2 cellular contexts compared by ENCODE assay signal in the genomic region with DNA sequence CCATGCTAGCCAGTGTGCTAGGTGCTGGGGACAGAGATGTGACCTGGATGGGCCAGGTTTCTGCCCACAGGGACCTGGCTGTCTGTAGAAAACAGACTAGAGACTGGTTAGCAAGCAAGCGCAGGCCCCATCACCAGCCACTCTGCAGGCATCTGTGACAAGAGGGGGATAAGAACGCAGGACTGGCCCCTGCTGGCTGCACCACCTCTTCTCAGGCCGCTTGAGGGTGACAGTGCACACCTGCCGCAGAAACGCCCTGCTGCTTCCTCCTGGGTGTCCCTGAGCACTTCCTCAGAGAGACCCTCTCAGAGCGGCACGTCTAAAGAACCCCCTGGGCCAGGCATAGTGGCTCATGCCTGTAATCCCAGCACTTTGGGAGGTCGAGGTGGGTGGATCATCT.
TF ChIP-seq lines count a peak whose summit lies in the region.

No MANE protein-coding gene starts in this region.

TF ChIP-seq in GM23338, 12 proteins besides CTCF, POLR2A, EP300 and RAD21 (continues in another document):
- no peak for TF ChIP-seq STAT1 (IDR thresholded peaks at IDR 0.05; ENCODE audit: unreplicated experiment)
- TF ChIP-seq CREB1 (CRISPR knock-in tag; IDR thresholded peaks at IDR 0.05; ENCODE audit: low read depth): no peak
- TF ChIP-seq, protein P1, sequence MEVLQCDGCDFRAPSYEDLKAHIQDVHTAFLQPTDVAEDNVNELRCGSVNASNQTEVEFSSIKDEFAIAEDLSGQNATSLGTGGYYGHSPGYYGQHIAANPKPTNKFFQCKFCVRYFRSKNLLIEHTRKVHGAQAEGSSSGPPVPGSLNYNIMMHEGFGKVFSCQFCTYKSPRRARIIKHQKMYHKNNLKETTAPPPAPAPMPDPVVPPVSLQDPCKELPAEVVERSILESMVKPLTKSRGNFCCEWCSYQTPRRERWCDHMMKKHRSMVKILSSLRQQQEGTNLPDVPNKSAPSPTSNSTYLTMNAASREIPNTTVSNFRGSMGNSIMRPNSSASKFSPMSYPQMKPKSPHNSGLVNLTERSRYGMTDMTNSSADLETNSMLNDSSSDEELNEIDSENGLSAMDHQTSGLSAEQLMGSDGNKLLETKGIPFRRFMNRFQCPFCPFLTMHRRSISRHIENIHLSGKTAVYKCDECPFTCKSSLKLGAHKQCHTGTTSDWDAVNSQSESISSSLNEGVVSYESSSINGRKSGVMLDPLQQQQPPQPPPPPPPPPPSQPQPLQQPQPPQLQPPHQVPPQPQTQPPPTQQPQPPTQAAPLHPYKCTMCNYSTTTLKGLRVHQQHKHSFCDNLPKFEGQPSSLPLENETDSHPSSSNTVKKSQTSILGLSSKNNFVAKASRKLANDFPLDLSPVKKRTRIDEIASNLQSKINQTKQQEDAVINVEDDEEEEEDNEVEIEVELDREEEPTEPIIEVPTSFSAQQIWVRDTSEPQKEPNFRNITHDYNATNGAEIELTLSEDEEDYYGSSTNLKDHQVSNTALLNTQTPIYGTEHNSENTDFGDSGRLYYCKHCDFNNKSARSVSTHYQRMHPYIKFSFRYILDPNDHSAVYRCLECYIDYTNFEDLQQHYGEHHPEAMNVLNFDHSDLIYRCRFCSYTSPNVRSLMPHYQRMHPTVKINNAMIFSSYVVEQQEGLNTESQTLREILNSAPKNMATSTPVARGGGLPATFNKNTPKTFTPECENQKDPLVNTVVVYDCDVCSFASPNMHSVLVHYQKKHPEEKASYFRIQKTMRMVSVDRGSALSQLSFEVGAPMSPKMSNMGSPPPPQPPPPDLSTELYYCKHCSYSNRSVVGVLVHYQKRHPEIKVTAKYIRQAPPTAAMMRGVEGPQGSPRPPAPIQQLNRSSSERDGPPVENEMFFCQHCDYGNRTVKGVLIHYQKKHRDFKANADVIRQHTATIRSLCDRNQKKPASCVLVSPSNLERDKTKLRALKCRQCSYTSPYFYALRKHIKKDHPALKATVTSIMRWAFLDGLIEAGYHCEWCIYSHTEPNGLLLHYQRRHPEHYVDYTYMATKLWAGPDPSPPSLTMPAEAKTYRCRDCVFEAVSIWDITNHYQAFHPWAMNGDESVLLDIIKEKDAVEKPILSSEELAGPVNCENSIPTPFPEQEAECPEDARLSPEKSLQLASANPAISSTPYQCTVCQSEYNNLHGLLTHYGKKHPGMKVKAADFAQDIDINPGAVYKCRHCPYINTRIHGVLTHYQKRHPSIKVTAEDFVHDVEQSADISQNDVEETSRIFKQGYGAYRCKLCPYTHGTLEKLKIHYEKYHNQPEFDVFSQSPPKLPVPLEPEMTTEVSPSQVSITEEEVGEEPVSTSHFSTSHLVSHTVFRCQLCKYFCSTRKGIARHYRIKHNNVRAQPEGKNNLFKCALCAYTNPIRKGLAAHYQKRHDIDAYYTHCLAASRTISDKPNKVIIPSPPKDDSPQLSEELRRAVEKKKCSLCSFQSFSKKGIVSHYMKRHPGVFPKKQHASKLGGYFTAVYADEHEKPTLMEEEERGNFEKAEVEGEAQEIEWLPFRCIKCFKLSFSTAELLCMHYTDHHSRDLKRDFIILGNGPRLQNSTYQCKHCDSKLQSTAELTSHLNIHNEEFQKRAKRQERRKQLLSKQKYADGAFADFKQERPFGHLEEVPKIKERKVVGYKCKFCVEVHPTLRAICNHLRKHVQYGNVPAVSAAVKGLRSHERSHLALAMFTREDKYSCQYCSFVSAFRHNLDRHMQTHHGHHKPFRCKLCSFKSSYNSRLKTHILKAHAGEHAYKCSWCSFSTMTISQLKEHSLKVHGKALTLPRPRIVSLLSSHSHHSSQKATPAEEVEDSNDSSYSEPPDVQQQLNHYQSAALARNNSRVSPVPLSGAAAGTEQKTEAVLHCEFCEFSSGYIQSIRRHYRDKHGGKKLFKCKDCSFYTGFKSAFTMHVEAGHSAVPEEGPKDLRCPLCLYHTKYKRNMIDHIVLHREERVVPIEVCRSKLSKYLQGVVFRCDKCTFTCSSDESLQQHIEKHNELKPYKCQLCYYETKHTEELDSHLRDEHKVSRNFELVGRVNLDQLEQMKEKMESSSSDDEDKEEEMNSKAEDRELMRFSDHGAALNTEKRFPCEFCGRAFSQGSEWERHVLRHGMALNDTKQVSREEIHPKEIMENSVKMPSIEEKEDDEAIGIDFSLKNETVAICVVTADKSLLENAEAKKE (CRISPR knock-in tag; IDR thresholded peaks at IDR 0.05): no peak
- no peak for TF ChIP-seq EZH2 (IDR thresholded peaks at IDR 0.05; ENCODE audit: low read depth, unreplicated experiment)
- no peak for TF ChIP-seq NANOG (IDR thresholded peaks at IDR 0.05; ENCODE audit: borderline replicate concordance)
- no peak for TF ChIP-seq ZNF114 (CRISPR knock-in tag; IDR thresholded peaks at IDR 0.05)
- TF ChIP-seq POLR2AphosphoS5 (IDR thresholded peaks at IDR 0.05; ENCODE audit: low read depth): no peak
- TF ChIP-seq EZH2phosphoT487 (IDR thresholded peaks at IDR 0.05; ENCODE audit: unreplicated experiment): no peak
- no peak for TF ChIP-seq ZNF331 (CRISPR knock-in tag; IDR thresholded peaks at IDR 0.05; ENCODE audit: low read depth)
- no peak for TF ChIP-seq JUNB (IDR thresholded peaks at IDR 0.05; ENCODE audit: unreplicated experiment)
- TF ChIP-seq, protein P2, sequence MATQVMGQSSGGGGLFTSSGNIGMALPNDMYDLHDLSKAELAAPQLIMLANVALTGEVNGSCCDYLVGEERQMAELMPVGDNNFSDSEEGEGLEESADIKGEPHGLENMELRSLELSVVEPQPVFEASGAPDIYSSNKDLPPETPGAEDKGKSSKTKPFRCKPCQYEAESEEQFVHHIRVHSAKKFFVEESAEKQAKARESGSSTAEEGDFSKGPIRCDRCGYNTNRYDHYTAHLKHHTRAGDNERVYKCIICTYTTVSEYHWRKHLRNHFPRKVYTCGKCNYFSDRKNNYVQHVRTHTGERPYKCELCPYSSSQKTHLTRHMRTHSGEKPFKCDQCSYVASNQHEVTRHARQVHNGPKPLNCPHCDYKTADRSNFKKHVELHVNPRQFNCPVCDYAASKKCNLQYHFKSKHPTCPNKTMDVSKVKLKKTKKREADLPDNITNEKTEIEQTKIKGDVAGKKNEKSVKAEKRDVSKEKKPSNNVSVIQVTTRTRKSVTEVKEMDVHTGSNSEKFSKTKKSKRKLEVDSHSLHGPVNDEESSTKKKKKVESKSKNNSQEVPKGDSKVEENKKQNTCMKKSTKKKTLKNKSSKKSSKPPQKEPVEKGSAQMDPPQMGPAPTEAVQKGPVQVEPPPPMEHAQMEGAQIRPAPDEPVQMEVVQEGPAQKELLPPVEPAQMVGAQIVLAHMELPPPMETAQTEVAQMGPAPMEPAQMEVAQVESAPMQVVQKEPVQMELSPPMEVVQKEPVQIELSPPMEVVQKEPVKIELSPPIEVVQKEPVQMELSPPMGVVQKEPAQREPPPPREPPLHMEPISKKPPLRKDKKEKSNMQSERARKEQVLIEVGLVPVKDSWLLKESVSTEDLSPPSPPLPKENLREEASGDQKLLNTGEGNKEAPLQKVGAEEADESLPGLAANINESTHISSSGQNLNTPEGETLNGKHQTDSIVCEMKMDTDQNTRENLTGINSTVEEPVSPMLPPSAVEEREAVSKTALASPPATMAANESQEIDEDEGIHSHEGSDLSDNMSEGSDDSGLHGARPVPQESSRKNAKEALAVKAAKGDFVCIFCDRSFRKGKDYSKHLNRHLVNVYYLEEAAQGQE (IDR thresholded peaks at IDR 0.05; ENCODE audit: unreplicated experiment): no peak

TF ChIP-seq in GM12878, 131 proteins besides CTCF, POLR2A, EP300 and RAD21:
- TF ChIP-seq, protein P3, sequence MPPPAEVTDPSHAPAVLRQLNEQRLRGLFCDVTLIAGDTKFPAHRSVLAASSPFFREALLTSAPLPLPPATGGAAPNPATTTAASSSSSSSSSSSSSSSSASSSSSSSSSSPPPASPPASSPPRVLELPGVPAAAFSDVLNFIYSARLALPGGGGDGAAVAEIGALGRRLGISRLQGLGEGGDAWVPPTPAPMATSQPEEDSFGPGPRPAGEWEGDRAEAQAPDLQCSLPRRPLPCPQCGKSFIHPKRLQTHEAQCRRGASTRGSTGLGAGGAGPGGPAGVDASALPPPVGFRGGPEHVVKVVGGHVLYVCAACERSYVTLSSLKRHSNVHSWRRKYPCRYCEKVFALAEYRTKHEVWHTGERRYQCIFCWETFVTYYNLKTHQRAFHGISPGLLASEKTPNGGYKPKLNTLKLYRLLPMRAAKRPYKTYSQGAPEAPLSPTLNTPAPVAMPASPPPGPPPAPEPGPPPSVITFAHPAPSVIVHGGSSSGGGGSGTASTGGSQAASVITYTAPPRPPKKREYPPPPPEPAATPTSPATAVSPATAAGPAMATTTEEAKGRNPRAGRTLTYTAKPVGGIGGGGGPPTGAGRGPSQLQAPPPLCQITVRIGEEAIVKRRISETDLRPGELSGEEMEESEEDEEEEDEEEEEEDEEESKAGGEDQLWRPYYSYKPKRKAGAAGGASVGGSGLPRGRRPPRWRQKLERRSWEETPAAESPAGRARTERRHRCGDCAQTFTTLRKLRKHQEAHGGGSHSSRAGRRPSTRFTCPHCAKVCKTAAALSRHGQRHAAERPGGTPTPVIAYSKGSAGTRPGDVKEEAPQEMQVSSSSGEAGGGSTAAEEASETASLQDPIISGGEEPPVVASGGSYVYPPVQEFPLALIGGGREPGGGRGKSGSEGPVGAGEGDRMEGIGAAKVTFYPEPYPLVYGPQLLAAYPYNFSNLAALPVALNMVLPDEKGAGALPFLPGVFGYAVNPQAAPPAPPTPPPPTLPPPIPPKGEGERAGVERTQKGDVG (CRISPR knock-in tag; IDR thresholded peaks at IDR 0.05): no peak
- TF ChIP-seq SPI1 (IDR thresholded peaks at IDR 0.05; ENCODE audit: borderline replicate concordance, insufficient read depth, low read depth, low read length): no peak
- no peak for TF ChIP-seq HDGF (IDR thresholded peaks at IDR 0.05)
- no peak for TF ChIP-seq BRCA1 (IDR thresholded peaks at IDR 0.05; ENCODE audit: low read depth, low read length)
- no peak for TF ChIP-seq BMI1 (IDR thresholded peaks at IDR 0.05; ENCODE audit: borderline replicate concordance)
- TF ChIP-seq, protein P4, sequence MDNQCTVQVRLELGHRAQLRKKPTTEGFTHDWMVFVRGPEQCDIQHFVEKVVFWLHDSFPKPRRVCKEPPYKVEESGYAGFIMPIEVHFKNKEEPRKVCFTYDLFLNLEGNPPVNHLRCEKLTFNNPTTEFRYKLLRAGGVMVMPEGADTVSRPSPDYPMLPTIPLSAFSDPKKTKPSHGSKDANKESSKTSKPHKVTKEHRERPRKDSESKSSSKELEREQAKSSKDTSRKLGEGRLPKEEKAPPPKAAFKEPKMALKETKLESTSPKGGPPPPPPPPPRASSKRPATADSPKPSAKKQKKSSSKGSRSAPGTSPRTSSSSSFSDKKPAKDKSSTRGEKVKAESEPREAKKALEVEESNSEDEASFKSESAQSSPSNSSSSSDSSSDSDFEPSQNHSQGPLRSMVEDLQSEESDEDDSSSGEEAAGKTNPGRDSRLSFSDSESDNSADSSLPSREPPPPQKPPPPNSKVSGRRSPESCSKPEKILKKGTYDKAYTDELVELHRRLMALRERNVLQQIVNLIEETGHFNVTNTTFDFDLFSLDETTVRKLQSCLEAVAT (IDR thresholded peaks at IDR 0.05): no peak
- TF ChIP-seq MYC (IDR thresholded peaks at IDR 0.05; ENCODE audit: insufficient read depth, insufficient read length, insufficient replicate concordance, low read length, severe bottlenecking): no peak
- TF ChIP-seq, protein P5, sequence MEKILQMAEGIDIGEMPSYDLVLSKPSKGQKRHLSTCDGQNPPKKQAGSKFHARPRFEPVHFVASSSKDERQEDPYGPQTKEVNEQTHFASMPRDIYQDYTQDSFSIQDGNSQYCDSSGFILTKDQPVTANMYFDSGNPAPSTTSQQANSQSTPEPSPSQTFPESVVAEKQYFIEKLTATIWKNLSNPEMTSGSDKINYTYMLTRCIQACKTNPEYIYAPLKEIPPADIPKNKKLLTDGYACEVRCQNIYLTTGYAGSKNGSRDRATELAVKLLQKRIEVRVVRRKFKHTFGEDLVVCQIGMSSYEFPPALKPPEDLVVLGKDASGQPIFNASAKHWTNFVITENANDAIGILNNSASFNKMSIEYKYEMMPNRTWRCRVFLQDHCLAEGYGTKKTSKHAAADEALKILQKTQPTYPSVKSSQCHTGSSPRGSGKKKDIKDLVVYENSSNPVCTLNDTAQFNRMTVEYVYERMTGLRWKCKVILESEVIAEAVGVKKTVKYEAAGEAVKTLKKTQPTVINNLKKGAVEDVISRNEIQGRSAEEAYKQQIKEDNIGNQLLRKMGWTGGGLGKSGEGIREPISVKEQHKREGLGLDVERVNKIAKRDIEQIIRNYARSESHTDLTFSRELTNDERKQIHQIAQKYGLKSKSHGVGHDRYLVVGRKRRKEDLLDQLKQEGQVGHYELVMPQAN (conservative IDR thresholded peaks at IDR 0.05): no peak
- no peak for TF ChIP-seq KDM1A (IDR thresholded peaks at IDR 0.05; ENCODE audit: borderline replicate concordance)
